In the genomic region with DNA sequence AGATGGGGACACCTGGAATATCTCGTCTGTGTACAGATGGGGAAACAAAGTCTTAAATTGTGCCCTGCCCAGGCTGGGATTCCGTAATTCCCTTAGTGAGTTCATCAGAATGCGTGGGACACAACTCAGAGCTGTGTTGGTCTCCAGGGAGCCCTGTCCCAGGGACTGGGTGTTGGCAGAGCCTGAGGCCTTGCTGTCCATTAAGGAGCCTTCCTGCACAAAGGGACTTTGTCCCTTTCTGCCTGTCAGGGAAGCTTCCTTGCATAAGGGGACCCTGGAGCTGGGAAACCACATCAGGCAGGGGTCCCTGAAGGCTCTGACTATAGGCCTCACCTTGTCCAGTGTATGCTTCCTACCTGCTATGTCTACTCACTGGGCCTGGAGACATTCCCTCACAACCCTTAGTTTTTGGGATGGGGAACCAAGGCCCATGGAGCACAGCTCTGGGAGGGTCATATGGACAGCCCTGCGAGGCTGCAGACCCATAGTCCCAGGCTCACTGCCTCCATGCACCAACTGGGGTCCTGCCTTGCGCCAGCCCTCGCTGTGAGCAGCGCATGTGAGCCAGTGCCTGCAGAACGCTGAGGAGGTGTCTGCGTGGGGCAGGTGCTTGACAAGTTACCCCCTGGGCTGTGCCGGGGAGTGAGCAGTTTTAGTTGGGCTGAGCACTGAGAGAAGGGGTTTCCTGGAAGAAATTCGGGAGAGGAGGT, we compare ENCODE assay signal across 1 cellular context.
TF ChIP-seq lines count a peak whose summit lies in the region.

No MANE protein-coding gene starts in this region.

TF ChIP-seq in SK-N-SH treated with all-trans-retinoic acid at 6 μM for 48 hours, 23 proteins besides CTCF, POLR2A, EP300 and RAD21 (continued from another document):
- TF ChIP-seq, protein P1, sequence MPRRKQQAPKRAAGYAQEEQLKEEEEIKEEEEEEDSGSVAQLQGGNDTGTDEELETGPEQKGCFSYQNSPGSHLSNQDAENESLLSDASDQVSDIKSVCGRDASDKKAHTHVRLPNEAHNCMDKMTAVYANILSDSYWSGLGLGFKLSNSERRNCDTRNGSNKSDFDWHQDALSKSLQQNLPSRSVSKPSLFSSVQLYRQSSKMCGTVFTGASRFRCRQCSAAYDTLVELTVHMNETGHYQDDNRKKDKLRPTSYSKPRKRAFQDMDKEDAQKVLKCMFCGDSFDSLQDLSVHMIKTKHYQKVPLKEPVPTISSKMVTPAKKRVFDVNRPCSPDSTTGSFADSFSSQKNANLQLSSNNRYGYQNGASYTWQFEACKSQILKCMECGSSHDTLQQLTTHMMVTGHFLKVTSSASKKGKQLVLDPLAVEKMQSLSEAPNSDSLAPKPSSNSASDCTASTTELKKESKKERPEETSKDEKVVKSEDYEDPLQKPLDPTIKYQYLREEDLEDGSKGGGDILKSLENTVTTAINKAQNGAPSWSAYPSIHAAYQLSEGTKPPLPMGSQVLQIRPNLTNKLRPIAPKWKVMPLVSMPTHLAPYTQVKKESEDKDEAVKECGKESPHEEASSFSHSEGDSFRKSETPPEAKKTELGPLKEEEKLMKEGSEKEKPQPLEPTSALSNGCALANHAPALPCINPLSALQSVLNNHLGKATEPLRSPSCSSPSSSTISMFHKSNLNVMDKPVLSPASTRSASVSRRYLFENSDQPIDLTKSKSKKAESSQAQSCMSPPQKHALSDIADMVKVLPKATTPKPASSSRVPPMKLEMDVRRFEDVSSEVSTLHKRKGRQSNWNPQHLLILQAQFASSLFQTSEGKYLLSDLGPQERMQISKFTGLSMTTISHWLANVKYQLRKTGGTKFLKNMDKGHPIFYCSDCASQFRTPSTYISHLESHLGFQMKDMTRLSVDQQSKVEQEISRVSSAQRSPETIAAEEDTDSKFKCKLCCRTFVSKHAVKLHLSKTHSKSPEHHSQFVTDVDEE (CRISPR knock-in tag; IDR thresholded peaks at IDR 0.05): no peak
- TF ChIP-seq ISL1 (CRISPR knock-in tag; IDR thresholded peaks at IDR 0.05) (no peak), TOX (CRISPR knock-in tag; IDR thresholded peaks at IDR 0.05; ENCODE audit: borderline replicate concordance) (no peak), TCF4 (CRISPR knock-in tag; IDR thresholded peaks at IDR 0.05; ENCODE audit: borderline replicate concordance) (no peak)
TF ChIP-seq in SK-N-SH treated with all-trans-retinoic acid at 6 μM for 48 hours: peak in this region for 0.
